8 cellular contexts compared by ENCODE assay signal in genomic region chr3:13650210-13651056, GRCh38.
DNase-seq lines count a peak whose midpoint lies in the region; ATAC-seq and TF ChIP-seq lines count a peak whose summit lies in the region.

No MANE protein-coding gene starts in this region.

- POLR2A ChIA-PET in WTC11 (lab: Charles Lee) = no interaction called here
- POLR2A ChIA-PET in MCF 10A (lab: Yijun Ruan, JAX) = interaction anchor here (0.5 to 1.7 kb wide), 3 partner anchors 120 to 170 kb away, joined by 3 to 4 read pairs (median 3); partner anchors contain the start of gene HDAC11

- peaks cover 20% of the 10 kb centered on the region for H3K4me1 Mint-ChIP-seq in WTC11
- peaks cover 24% of the 10 kb centered on the region for H3K4me1 Mint-ChIP-seq in MCF 10A (ENCODE audit: insufficient read depth, unreplicated experiment)

- H3K4me3 Mint-ChIP-seq in WTC11 (peak overlapping the region; percentile 45), MCF 10A (ENCODE audit: unreplicated experiment) (no peak overlapping the region)

- DNase-seq in C1 segment of cervical spinal cord (lab: John Stamatoyannopoulos, UW) = peak in 13 of 14 donors; percentile 13 to 82 (median 61)
- DNase-seq in M059J (ENCODE audit: low read depth) = peak; percentile 44
- DNase-seq in WTC11 (ENCODE audit: low spot score) = peak; percentile 97
- peak; percentile 55 for DNase-seq in MCF 10A (ENCODE audit: unreplicated experiment)
- peak; percentile 92 for DNase-seq in islet precursor cell
- peak; percentile 55 to 64 for DNase-seq in stimulated activated CD4-positive, alpha-beta T cell treated with anti-CD3 and anti-CD28 coated beads, Interleukin-15, amount 100 ng/mL, for 48 hours (ENCODE audit: low read depth in 2 of 2)

- H3K9me3 Mint-ChIP-seq in WTC11 (no peaks in the 10 kb centered on the region), MCF 10A (ENCODE audit: unreplicated experiment) (no peaks in the 10 kb centered on the region)

- peak overlapping the region; percentile 74 for H3K27ac Mint-ChIP-seq in WTC11
- no peak overlapping the region for H3K27ac Mint-ChIP-seq in MCF 10A (ENCODE audit: low read depth, unreplicated experiment)

- CTCF ChIA-PET in WTC11 (lab: Charles Lee) (interaction anchor here (0.5 to 10.6 kb wide), 15 partner anchors 10 to 353 kb away, joined by 3 to 290 read pairs (median 4); partner anchors contain the start of genes HDAC11 and WNT7A), MCF 10A (lab: Yijun Ruan, JAX) (interaction anchor here (0.6 to 19.0 kb wide), 33 partner anchors 8 to 574 kb away, joined by 3 to 597 read pairs (median 4); partner anchors contain the start of gene WNT7A)

- ATAC-seq in GM19463 (IDR thresholded peaks at IDR 0.05; ENCODE audit: unreplicated experiment) (peak; percentile 68), WTC11 (peak; percentile 38), GM18517 (IDR thresholded peaks at IDR 0.05; ENCODE audit: unreplicated experiment) (no peak)

- H3K36me3 Mint-ChIP-seq in WTC11 = no peaks in the 10 kb centered on the region
- H3K36me3 Mint-ChIP-seq in MCF 10A (ENCODE audit: insufficient read depth, unreplicated experiment) = no peaks in the 10 kb centered on the region

- no TSS peak for BruUV-seq in MCF 10A (replicated peaks; lab: Mats Ljungman, UMichigan)

- TF ChIP-seq CTCF in WTC11 (IDR thresholded peaks at IDR 0.05) = peak; percentile 100
- TF ChIP-seq CTCF in MCF 10A (IDR thresholded peaks at IDR 0.05; ENCODE audit: unreplicated experiment) = peak; percentile 99

- H3K27me3 Mint-ChIP-seq in WTC11 (ENCODE audit: low read depth) (peaks cover 22% of the 10 kb centered on the region), MCF 10A (ENCODE audit: insufficient read depth, unreplicated experiment) (no peaks in the 10 kb centered on the region)

- intact Hi-C loops in MCF 10A (cut with micrococcal nuclease) = loop anchor here (10.0 kb wide), 1 partner anchor 786 kb away; no protein-coding TSS in a partner anchor

TF ChIP-seq in WTC11, 78 proteins besides CTCF, POLR2A, EP300 and RAD21 (continues in another document):
- TF ChIP-seq MAX (CRISPR knock-in tag; IDR thresholded peaks at IDR 0.05) (peak; percentile 94), STAT6 (CRISPR knock-in tag; conservative IDR thresholded peaks at IDR 0.05; ENCODE audit: low read depth) (no peak), RELA (CRISPR knock-in tag; IDR thresholded peaks at IDR 0.05; ENCODE audit: borderline replicate concordance) (peak; percentile 77; the same call in 1 of the 2 replicates), TCF7 (CRISPR knock-in tag; IDR thresholded peaks at IDR 0.05; ENCODE audit: low read depth) (peak; percentile 36; the same call in 1 of the 2 replicates), ERG (CRISPR knock-in tag; IDR thresholded peaks at IDR 0.05) (no peak), TEAD1 (CRISPR knock-in tag; IDR thresholded peaks at IDR 0.05) (0 out of 2 replicates have a peak, but pooled peaks have one; percentile 65), KAT7 (CRISPR knock-in tag; IDR thresholded peaks at IDR 0.05; ENCODE audit: borderline replicate concordance) (0 out of 2 replicates have a peak, but pooled peaks have one; percentile 49), ZNF396 (CRISPR knock-in tag; IDR thresholded peaks at IDR 0.05; ENCODE audit: borderline replicate concordance) (0 out of 2 replicates have a peak, but pooled peaks have one; percentile 39), GABPB1 (CRISPR knock-in tag; IDR thresholded peaks at IDR 0.05) (no peak), PRRX2 (CRISPR knock-in tag; IDR thresholded peaks at IDR 0.05) (peak; percentile 76; the same call in 1 of the 2 replicates), ATF1 (CRISPR knock-in tag; IDR thresholded peaks at IDR 0.05) (no peak), HMGXB4 (CRISPR knock-in tag; IDR thresholded peaks at IDR 0.05) (peak; percentile 95), E2F1 (CRISPR knock-in tag; IDR thresholded peaks at IDR 0.05) (0 out of 2 replicates have a peak, but pooled peaks have one; percentile 63), NFE2L1 (CRISPR knock-in tag; IDR thresholded peaks at IDR 0.05) (peak; percentile 17; the same call in 1 of the 2 replicates), ZBTB43 (CRISPR knock-in tag; IDR thresholded peaks at IDR 0.05) (0 out of 2 replicates have a peak, but pooled peaks have one; percentile 28), FOXP1 (CRISPR knock-in tag; IDR thresholded peaks at IDR 0.05; ENCODE audit: borderline replicate concordance) (peak; percentile 82; the same call in 1 of the 2 replicates), ZSCAN18 (CRISPR knock-in tag; IDR thresholded peaks at IDR 0.05) (peak; percentile 83), SP1 (CRISPR knock-in tag; conservative IDR thresholded peaks at IDR 0.05) (0 out of 2 replicates have a peak, but pooled peaks have one; percentile 37)

Comparison
In these comparisons a context has a peak if more than half of its experiments do, and no peak if none do; other contexts are left out.
1. DNase-seq: peak in every context shown above with its lines; median percentile 97 in WTC11; 92 in islet precursor cell; 61 in C1 segment of cervical spinal cord; 60 in stimulated activated CD4-positive, alpha-beta T cell treated with anti-CD3 and anti-CD28 coated beads, Interleukin-15, amount 100 ng/mL, for 48 hours; 55 in MCF 10A; 44 in M059J.